In the genomic region with DNA sequence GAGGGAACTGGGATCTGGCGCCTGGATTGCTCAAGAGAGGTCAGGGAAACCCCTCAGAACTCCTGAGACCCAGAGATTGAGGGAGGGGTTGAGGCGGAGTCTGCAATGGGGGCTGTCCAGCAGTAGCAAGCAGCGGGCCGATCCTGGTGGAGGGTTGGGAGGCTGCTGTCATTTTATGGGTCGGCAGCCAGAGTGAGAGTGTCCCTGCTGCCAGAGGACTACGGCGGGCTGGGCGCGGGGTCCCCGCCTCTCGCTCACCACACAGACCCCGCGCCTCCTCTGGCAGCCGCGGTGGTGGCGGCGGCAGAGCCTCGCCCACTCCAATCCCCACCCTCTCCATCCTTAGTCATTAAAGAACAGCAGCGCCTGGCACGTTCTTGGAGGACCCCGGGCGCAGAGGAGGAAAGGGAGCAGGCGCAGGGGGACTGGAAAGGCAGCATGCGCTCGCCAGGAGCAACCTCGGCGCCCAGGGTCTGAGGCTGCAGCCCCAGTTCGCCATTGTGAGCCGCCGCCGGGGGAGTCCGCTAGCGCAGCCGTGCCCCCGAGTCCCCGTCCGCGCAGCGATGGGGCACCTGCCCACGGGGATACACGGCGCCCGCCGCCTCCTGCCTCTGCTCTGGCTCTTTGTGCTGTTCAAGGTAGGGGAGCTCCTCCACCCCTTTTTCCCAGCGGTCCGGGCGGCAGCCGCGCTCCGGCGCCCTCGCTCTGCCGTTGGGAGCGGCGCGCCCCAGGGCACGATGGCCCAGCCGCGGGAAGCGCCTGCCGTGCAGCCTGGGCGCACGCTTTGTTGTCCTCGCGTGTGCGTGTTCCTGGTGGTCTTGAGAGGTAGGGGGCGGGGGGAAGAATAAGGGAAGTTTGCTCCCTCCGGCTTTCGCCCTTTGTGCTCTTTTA, we compare ENCODE assay signal across 8 cellular contexts. TPM values are rescaled to one million over a fixed set of nuclear protein-coding genes. Genes with fewer than 3 reads are reported as not detected.
A peak's percentile ranks its signal among the peaks of the same experiment; 100 is the strongest.
DNase-seq lines count a peak whose midpoint lies in the region; ATAC-seq and TF ChIP-seq lines count a peak whose summit lies in the region.

A gene (plus strand): TSS at position 345 of the 891 bp plus-strand sequence.

- peak within 1 kb of the TSS; percentile 57 for H2AFZ ChIP-seq in smooth muscle cell (ENCODE audit: low read depth)

- DNase-seq in activated naive CD8-positive, alpha-beta T cell treated with anti-CD3 and anti-CD28 coated beads, Interleukin-2, amount 50 U/mL, for 24 hours, result no peak
- DNase-seq in WERI-Rb-1 (peak; percentile 72), iPS DF 4.7 (ENCODE audit: extremely low read depth, low spot score) (peak; percentile 36), smooth muscle cell (lab: John Stamatoyannopoulos, UW; ENCODE audit: unreplicated experiment) (no peak), lower leg skin (ENCODE audit: low spot score in 2 of 2) (no peak), Kasumi-1 (lab: John Stamatoyannopoulos, UW) (no peak), HPDE6-E6E7 (ENCODE audit: extremely low spot score) (no peak)

- ATAC-seq in activated naive CD8-positive, alpha-beta T cell treated with anti-CD3 and anti-CD28 coated beads, Interleukin-2, amount 50 U/mL, for 24 hours, result no peak

- TF ChIP-seq POLR2A in lower leg skin (IDR thresholded peaks at IDR 0.05), result no peak

- peak within 1 kb of the TSS; percentile 61 for H3K27ac ChIP-seq in WERI-Rb-1
- no peak within 1 kb of the TSS for H3K27ac ChIP-seq in smooth muscle cell (ENCODE audit: low read depth)

- H3K4me3 ChIP-seq in WERI-Rb-1 (ENCODE audit: low read depth, low read length), result peak within 1 kb of the TSS; percentile 81
- H3K4me3 ChIP-seq in smooth muscle cell, result peak within 1 kb of the TSS; percentile 41
- H3K4me3 ChIP-seq in lower leg skin (ENCODE audit: low read depth, poor library complexity, severe bottlenecking), result no peak within 1 kb of the TSS

- H3K9me3 ChIP-seq in WERI-Rb-1 (ENCODE audit: severe bottlenecking) (no peaks in the 10 kb centered on the region), smooth muscle cell (replicated peaks; ENCODE audit: low read depth) (no peaks in the 10 kb centered on the region)

- no peaks in the 10 kb centered on the region for H3K36me3 Mint-ChIP-seq in activated naive CD8-positive, alpha-beta T cell
- no peaks in the 10 kb centered on the region for H3K36me3 Mint-ChIP-seq in activated naive CD8-positive, alpha-beta T cell treated with anti-CD3 and anti-CD28 coated beads, Interleukin-2, amount 50 U/mL, for 24 hours (ENCODE audit: low read depth)

- no peak within 1 kb of the TSS for H3K9ac ChIP-seq in smooth muscle cell (ENCODE audit: low read depth)

- no peaks in the 10 kb centered on the region for H4K20me1 ChIP-seq in smooth muscle cell (ENCODE audit: low read depth)

- 0 out of 2 replicates have a peak, but pooled peaks have one; percentile 14 for TF ChIP-seq CTCF in WERI-Rb-1 (IDR thresholded peaks at IDR 0.05; ENCODE audit: low read depth, low read length)
- no peak for TF ChIP-seq CTCF in smooth muscle cell (IDR thresholded peaks at IDR 0.05; ENCODE audit: borderline replicate concordance, insufficient read depth, poor library complexity, severe bottlenecking)
- TF ChIP-seq CTCF in lower leg skin (IDR thresholded peaks at IDR 0.05), result no peak

- 1% methylated on average over 63 of the region's 69 CpGs for WGBS in smooth muscle cell (ENCODE audit: low lambda C conversion rate)
- WGBS in lower leg skin, 2 donors, result 2 to 4% methylated on average over 45 to 48 of the region's 69 CpGs

- H3K36me3 ChIP-seq in WERI-Rb-1 (no peaks in the 10 kb centered on the region), smooth muscle cell (ENCODE audit: low read depth) (no peaks in the 10 kb centered on the region)

- H3K4me1 ChIP-seq in smooth muscle cell (ENCODE audit: low read depth), result peaks cover 4% of the 10 kb centered on the region

- H3F3A ChIP-seq in smooth muscle cell (ENCODE audit: low read depth), result no peaks in the 10 kb centered on the region

- peaks cover 33% of the 10 kb centered on the region for H3K27me3 Mint-ChIP-seq in activated naive CD8-positive, alpha-beta T cell
- peaks cover 44% of the 10 kb centered on the region for H3K27me3 Mint-ChIP-seq in activated naive CD8-positive, alpha-beta T cell treated with anti-CD3 and anti-CD28 coated beads, Interleukin-2, amount 50 U/mL, for 24 hours

- intact Hi-C loops in lower leg skin (cut with DNase I; ENCODE audit: low total_unique reads), result no loop called here

- no peak within 1 kb of the TSS for H3K27ac Mint-ChIP-seq in activated naive CD8-positive, alpha-beta T cell
- H3K27ac Mint-ChIP-seq in activated naive CD8-positive, alpha-beta T cell treated with anti-CD3 and anti-CD28 coated beads, Interleukin-2, amount 50 U/mL, for 24 hours, result no peak within 1 kb of the TSS

- H3K79me2 ChIP-seq in smooth muscle cell (ENCODE audit: low read depth), result no peaks in the 10 kb centered on the region

- peak within 1 kb of the TSS; percentile 24 for H3K4me3 Mint-ChIP-seq in activated naive CD8-positive, alpha-beta T cell
- H3K4me3 Mint-ChIP-seq in activated naive CD8-positive, alpha-beta T cell treated with anti-CD3 and anti-CD28 coated beads, Interleukin-2, amount 50 U/mL, for 24 hours, result no peak within 1 kb of the TSS

- H3K4me2 ChIP-seq in smooth muscle cell, result peak within 1 kb of the TSS; percentile 86

- no peaks in the 10 kb centered on the region for H3K27me3 ChIP-seq in WERI-Rb-1 (ENCODE audit: insufficient read depth, low read depth, severe bottlenecking)
- H3K27me3 ChIP-seq in smooth muscle cell (ENCODE audit: low read depth), result peaks cover 95% of the 10 kb centered on the region

- no peaks in the 10 kb centered on the region for H3K4me1 Mint-ChIP-seq in activated naive CD8-positive, alpha-beta T cell (ENCODE audit: low read depth)
- peaks cover 6% of the 10 kb centered on the region for H3K4me1 Mint-ChIP-seq in activated naive CD8-positive, alpha-beta T cell treated with anti-CD3 and anti-CD28 coated beads, Interleukin-2, amount 50 U/mL, for 24 hours

- no peaks in the 10 kb centered on the region for H3K9me3 Mint-ChIP-seq in activated naive CD8-positive, alpha-beta T cell (ENCODE audit: low read depth)
- H3K9me3 Mint-ChIP-seq in activated naive CD8-positive, alpha-beta T cell treated with anti-CD3 and anti-CD28 coated beads, Interleukin-2, amount 50 U/mL, for 24 hours, result no peaks in the 10 kb centered on the region

RNA-seq across cellular contexts. Expression of the gene that starts here (rescaled TPM):
- total RNA-seq in smooth muscle cell (not detected in 2 replicates), lower leg skin (under 1 TPM in 3 of 4 donors, not detected in 1; 0.29 to 0.91 (median 0.34) TPM)
- polyA plus RNA-seq in smooth muscle cell, result not detected in 2 replicates

Comparison
In these comparisons a context has a peak if more than half of its experiments do, and no peak if none do; other contexts are left out.
1. DNase-seq: peak in WERI-Rb-1 (single experiment) and iPS DF 4.7 (single experiment); none in activated naive CD8-positive, alpha-beta T cell treated with anti-CD3 and anti-CD28 coated beads, Interleukin-2, amount 50 U/mL, for 24 hours (single experiment), smooth muscle cell (single experiment), lower leg skin (0 of 2), Kasumi-1 (0 of 2) and HPDE6-E6E7 (single experiment).